Comparison of ENCODE assay signal across 1 cellular context in genomic region chr2:231039821-231040364, GRCh38.
A peak's percentile ranks its signal among the peaks of the same experiment; 100 is the strongest.
TF ChIP-seq lines count a peak whose summit lies in the region.

No MANE protein-coding gene starts in this region.

TF ChIP-seq in HepG2, 621 proteins besides CTCF, POLR2A, EP300 and RAD21 (continued from another document and continues in another):
- TF ChIP-seq THAP7 (CRISPR knock-in tag; IDR thresholded peaks at IDR 0.05) (no peak), ZBTB43 (CRISPR knock-in tag; conservative IDR thresholded peaks at IDR 0.05) (no peak; the same call in 1 of the 2 replicates), ZNF772 (CRISPR knock-in tag; IDR thresholded peaks at IDR 0.05) (no peak), ZNF225 (CRISPR knock-in tag; IDR thresholded peaks at IDR 0.05) (no peak), ZNF235 (CRISPR knock-in tag; IDR thresholded peaks at IDR 0.05; ENCODE audit: borderline replicate concordance) (no peak), ZIK1 (CRISPR knock-in tag; IDR thresholded peaks at IDR 0.05; ENCODE audit: borderline replicate concordance, low read depth) (no peak), ZNF296 (CRISPR knock-in tag; conservative IDR thresholded peaks at IDR 0.05) (no peak), HINFP (CRISPR knock-in tag; IDR thresholded peaks at IDR 0.05; ENCODE audit: low read depth) (no peak), ZNF329 (CRISPR knock-in tag; IDR thresholded peaks at IDR 0.05; ENCODE audit: low read depth) (no peak), ZNF562 (CRISPR knock-in tag; IDR thresholded peaks at IDR 0.05; ENCODE audit: borderline replicate concordance) (no peak), BCL6 (CRISPR knock-in tag; IDR thresholded peaks at IDR 0.05) (peak; percentile 51; the same call in 1 of the 2 replicates), ZSCAN21 (CRISPR knock-in tag; IDR thresholded peaks at IDR 0.05; ENCODE audit: borderline replicate concordance) (no peak), PRDM10 (CRISPR knock-in tag; IDR thresholded peaks at IDR 0.05; ENCODE audit: low read depth) (no peak), ZNF280D (CRISPR knock-in tag; IDR thresholded peaks at IDR 0.05) (0 out of 2 replicates have a peak, but pooled peaks have one; percentile 60), SP2 (CRISPR knock-in tag; IDR thresholded peaks at IDR 0.05) (no peak), ZBTB20 (CRISPR knock-in tag; IDR thresholded peaks at IDR 0.05; ENCODE audit: borderline replicate concordance, low read depth) (no peak), MIER2 (CRISPR knock-in tag; IDR thresholded peaks at IDR 0.05) (peak; percentile 48; the same call in 1 of the 2 replicates), ZBED4 (CRISPR knock-in tag; IDR thresholded peaks at IDR 0.05; ENCODE audit: borderline replicate concordance) (no peak), FOXP1 (IDR thresholded peaks at IDR 0.05) (no peak), FOXP1 (CRISPR knock-in tag; IDR thresholded peaks at IDR 0.05) (peak; percentile 5; the same call in 1 of the 2 replicates), PATZ1 (CRISPR knock-in tag; IDR thresholded peaks at IDR 0.05) (peak; percentile 33; the same call in 1 of the 2 replicates), SNAPC2 (CRISPR knock-in tag; IDR thresholded peaks at IDR 0.05) (no peak), SALL2 (CRISPR knock-in tag; IDR thresholded peaks at IDR 0.05) (no peak), CERS6 (CRISPR knock-in tag; IDR thresholded peaks at IDR 0.05) (no peak), KDM1A (CRISPR knock-in tag; IDR thresholded peaks at IDR 0.05) (no peak), SP140L (CRISPR knock-in tag; IDR thresholded peaks at IDR 0.05; ENCODE audit: borderline replicate concordance) (no peak), ZNF639 (CRISPR knock-in tag; conservative IDR thresholded peaks at IDR 0.05) (0 out of 2 replicates have a peak, but pooled peaks have one; percentile 41), ZNF331 (CRISPR knock-in tag; IDR thresholded peaks at IDR 0.05) (peak; percentile 38; the same call in 1 of the 2 replicates), ZNF276 (CRISPR knock-in tag; IDR thresholded peaks at IDR 0.05; ENCODE audit: low read depth) (no peak; the same call in 1 of the 2 replicates), ISL2 (CRISPR knock-in tag; IDR thresholded peaks at IDR 0.05) (no peak), ADNP (CRISPR knock-in tag; IDR thresholded peaks at IDR 0.05) (0 out of 2 replicates have a peak, but pooled peaks have one; percentile 23), ATM (IDR thresholded peaks at IDR 0.05; ENCODE audit: borderline replicate concordance) (no peak), SNRNP70 (IDR thresholded peaks at IDR 0.05; ENCODE audit: low read depth, low read length) (no peak), ZNF660 (CRISPR knock-in tag; IDR thresholded peaks at IDR 0.05; ENCODE audit: borderline replicate concordance, low read depth) (no peak), ZNF709 (CRISPR knock-in tag; IDR thresholded peaks at IDR 0.05) (0 out of 2 replicates have a peak, but pooled peaks have one; percentile 15), TOPORS (CRISPR knock-in tag; IDR thresholded peaks at IDR 0.05) (no peak)
